23 cellular contexts compared by ENCODE assay signal in the genomic region with DNA sequence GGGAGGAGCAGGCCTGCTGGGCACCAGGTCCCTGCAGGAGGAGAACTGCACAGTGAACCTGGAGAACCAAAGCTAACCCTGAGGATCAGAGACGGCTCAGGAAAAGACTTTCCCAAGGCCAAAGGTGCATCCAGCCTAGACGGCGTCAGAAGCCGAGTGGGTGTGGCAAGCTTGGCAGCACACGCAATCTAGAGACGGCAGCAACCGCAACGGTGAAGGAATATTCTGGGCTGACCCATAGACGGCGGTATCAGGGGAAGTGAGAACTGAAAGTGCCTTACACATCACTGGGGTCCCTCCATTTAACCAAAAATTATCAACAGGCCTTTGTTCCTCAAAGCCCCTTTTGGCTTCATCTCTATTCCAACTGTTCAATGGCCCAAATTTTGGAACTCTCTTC. TPM values are rescaled to one million over a fixed set of nuclear protein-coding genes. Genes with fewer than 3 reads are reported as not detected.
"Had no signal": no experiment of that assay in that cellular context is flagged by ENCODE, and none has a peak within 500 bp of the region (broad histone marks: within the 10 kb centered on the region; RNA-seq: fewer than 3 reads in every experiment).

No MANE protein-coding gene starts in this region.

- H3K27ac Mint-ChIP-seq: activated CD8-positive, alpha-beta T cell treated with anti-CD3 and anti-CD28 coated beads, Interleukin-2, amount 10 ng/mL, durations not matched to agents 7 days and 5 days; activated naive CD8-positive, alpha-beta T cell; T-helper 17 cell; WTC11 had no signal

- ATAC-seq: activated CD8-positive, alpha-beta T cell treated with anti-CD3 and anti-CD28 coated beads, Interleukin-2, amount 10 ng/mL, durations not matched to agents 7 days and 5 days; activated T-cell treated with anti-CD3 and anti-CD28 coated beads, Interleukin-2, amount 50 U/mL, for 4 hours; K562; T-helper 17 cell; WTC11 had no signal

- H3K4me1 Mint-ChIP-seq: T-helper 17 cell had no signal

- H3K36me3 Mint-ChIP-seq: activated naive CD8-positive, alpha-beta T cell; WTC11 had no signal

- H3K9me3 Mint-ChIP-seq: activated T-cell treated with anti-CD3 and anti-CD28 coated beads, Interleukin-2, amount 50 U/mL, for 4 hours; WTC11 had no signal

- DNase-seq: activated CD4-positive, alpha-beta T cell treated with anti-CD3 and anti-CD28 coated beads for 48 hours; activated CD4-positive, alpha-beta T cell treated with anti-CD3 and anti-CD28 coated beads, Interleukin-2, amount 50 U/mL, for 4 hours; activated CD4-positive, CD25-positive, alpha-beta regulatory T cell treated with anti-CD3 and anti-CD28 coated beads, Interleukin-2, amount 50 U/mL, for 72 hours; activated CD8-positive, alpha-beta T cell treated with anti-CD3 and anti-CD28 coated beads, Interleukin-2, amount 10 ng/mL, durations not matched to agents 7 days and 5 days; activated effector memory CD4-positive, alpha-beta T cell treated with anti-CD3 and anti-CD28 coated beads, Interleukin-2, amount 50 U/mL, for 16 hours; activated naive CD4-positive, alpha-beta T cell treated with Interleukin-2 at 50 U/mL for 16 hours; activated T-cell treated with anti-CD3 and anti-CD28 coated beads, Interleukin-2, amount 50 U/mL, for 4 hours; brain microvascular endothelial cell; cerebellar nuclear complex; Kasumi-1; NCI-H1105; NCI-H1436; NCI-H1694 treated with DMSO at 0.1 percent for 48 hours; NCI-H2029 treated with DMSO at 0.1 percent for 48 hours; NCI-H510A treated with DMSO at 0.1 percent for 48 hours; SHP77 treated with DMSO at 0.1 percent for 48 hours; T-helper 17 cell; T-helper 9 cell had no signal

- H3K4me3 ChIP-seq: cardiac muscle cell, K562 had no signal

- H3K4me3 Mint-ChIP-seq: activated CD8-positive, alpha-beta T cell treated with anti-CD3 and anti-CD28 coated beads, Interleukin-2, amount 10 ng/mL, durations not matched to agents 7 days and 5 days; activated naive CD8-positive, alpha-beta T cell; activated T-cell treated with anti-CD3 and anti-CD28 coated beads, Interleukin-2, amount 50 U/mL, for 4 hours; T-helper 17 cell; WTC11 had no signal

- H3K27ac ChIP-seq: brain microvascular endothelial cell, cardiac muscle cell had no signal

- H3K36me3 ChIP-seq: brain microvascular endothelial cell, cardiac muscle cell had no signal

- H3K27me3 ChIP-seq: brain microvascular endothelial cell had no signal

RNA-seq across cellular contexts. Expression of gene SPATA19, which starts 26.2 kb away (rescaled TPM):
- total RNA-seq: activated CD8-positive, alpha-beta T cell treated with anti-CD3 and anti-CD28 coated beads, Interleukin-2, amount 10 ng/mL, durations not matched to agents 7 days and 5 days; activated T-cell treated with anti-CD3 and anti-CD28 coated beads, Interleukin-2, amount 50 U/mL, for 4 hours; cardiac muscle cell; K562; SK-MEL-5; T-helper 17 cell; WTC11 had no signal
